ENCODE assay signal across 8 cellular contexts in the genomic region with DNA sequence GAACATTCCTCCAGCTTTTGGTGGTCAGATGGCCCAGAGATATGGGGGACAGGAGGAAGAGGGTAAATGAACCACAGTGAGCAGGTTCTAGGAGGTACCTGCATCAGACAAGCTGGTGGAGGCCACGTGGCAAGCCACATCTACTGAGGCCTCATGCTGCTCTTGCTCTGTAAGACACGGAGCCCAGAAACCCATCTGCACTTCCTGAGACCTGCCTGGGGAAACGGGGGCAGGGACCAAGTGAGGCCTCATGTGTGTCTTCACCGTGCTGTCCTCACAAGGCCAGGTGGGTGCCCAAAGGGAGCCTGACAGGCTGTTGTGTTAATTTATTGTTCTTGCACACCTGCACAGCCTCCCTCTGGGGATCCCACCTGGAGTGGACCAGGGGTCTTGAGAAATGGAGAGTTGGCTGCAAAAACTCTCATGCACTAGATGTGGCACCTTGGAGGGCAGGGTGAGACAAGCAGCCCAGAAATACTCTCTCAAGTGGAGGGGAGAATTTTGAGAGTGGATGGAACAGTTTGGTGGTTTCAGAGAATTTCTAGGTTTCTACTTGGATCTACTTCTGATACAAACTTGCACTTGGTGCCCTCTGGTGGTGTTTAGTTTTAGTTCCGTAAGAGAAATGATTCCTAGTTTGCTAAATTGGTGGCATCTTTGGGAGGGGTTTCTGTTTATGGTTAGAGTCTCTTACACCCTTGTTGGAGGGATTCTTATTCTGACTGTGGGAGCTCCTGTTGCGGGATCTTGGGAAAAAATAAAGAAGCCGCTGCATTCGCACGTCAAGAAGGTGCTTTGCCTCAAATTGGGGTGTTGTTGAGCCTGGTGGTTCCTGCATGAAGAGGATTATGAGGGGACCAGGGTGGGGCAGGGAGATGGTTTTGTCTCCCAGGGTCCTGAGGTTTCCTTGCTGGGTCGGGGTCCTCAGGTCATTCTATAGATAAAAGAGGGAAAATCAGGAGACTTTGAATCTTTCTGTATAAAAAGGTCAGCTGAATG. TPM values are rescaled to one million over a fixed set of nuclear protein-coding genes. Genes with fewer than 3 reads are reported as not detected.
DNase-seq lines count a peak whose midpoint lies in the region; ATAC-seq, FAIRE-seq and TF ChIP-seq lines count a peak whose summit lies in the region.

No MANE protein-coding gene starts in this region.

- TF ChIP-seq POLR2A in lower leg skin (IDR thresholded peaks at IDR 0.05), result no peak

- TF ChIP-seq CTCF in GM12873 (IDR thresholded peaks at IDR 0.05; ENCODE audit: insufficient read depth, low read depth, low read length, missing control alignments), result peak; percentile 51
- TF ChIP-seq CTCF in bronchial epithelial cell (IDR thresholded peaks at IDR 0.05; ENCODE audit: insufficient read depth, low read length, severe bottlenecking), result peak; percentile 48
- TF ChIP-seq CTCF in lower leg skin (IDR thresholded peaks at IDR 0.05), result no peak

- intact Hi-C loops in lower leg skin (cut with DNase I; ENCODE audit: low total_unique reads), result no loop called here

- ATAC-seq in HG03095 (IDR thresholded peaks at IDR 0.05; ENCODE audit: unreplicated experiment) (no peak), HG03521 (IDR thresholded peaks at IDR 0.05; ENCODE audit: unreplicated experiment) (no peak), GM21390 (IDR thresholded peaks at IDR 0.05; ENCODE audit: unreplicated experiment) (no peak)

- DNase-seq in AML-193 (lab: John Stamatoyannopoulos, UW) (peak; percentile 35 to 47), NCI-H82 (lab: John Stamatoyannopoulos, UW) (peak; percentile 47), bronchial epithelial cell (ENCODE audit: low read depth) (peak; percentile 60), lower leg skin (ENCODE audit: low spot score in 2 of 2) (peak; percentile 36 to 85)

- 43 to 52% methylated on average over 8 to 10 of the region's 10 CpGs for WGBS in lower leg skin, 2 donors

- no peaks in the 10 kb centered on the region for H3K27me3 ChIP-seq in bronchial epithelial cell (ENCODE audit: control insufficient read depth, insufficient read depth, low read length)

- no peaks in the 10 kb centered on the region for H3K36me3 ChIP-seq in bronchial epithelial cell (ENCODE audit: control insufficient read depth, insufficient read depth, low read length)

- H3K4me3 ChIP-seq in bronchial epithelial cell (ENCODE audit: low read depth, low read length) (no peak overlapping the region), lower leg skin (ENCODE audit: low read depth, poor library complexity, severe bottlenecking) (no peak overlapping the region)

- FAIRE-seq in bronchial epithelial cell (lab: Jason Lieb, UNC), result no peak

RNA-seq across cellular contexts. Expression of gene SLC6A2, which starts 47.5 kb away (rescaled TPM):
- 0.26 and 0.38 TPM in 2 replicates for total RNA-seq in bronchial epithelial cell
- 10 to 100 TPM in 2 of 4 donors, 1 to 10 TPM in 2; 2.3 to 26.1 (median 8.7) TPM for total RNA-seq in lower leg skin

Comparison
In these comparisons a context has a peak if more than half of its experiments do, and no peak if none do; other contexts are left out.
1. CTCF ChIP-seq: peak in GM12873 (single experiment) and bronchial epithelial cell (single experiment); none in lower leg skin (0 of 3).
2. Peak in every context shown above with its lines, with median percentiles within 50 percentile points of each other: DNase-seq.